ENCODE assay signal across 1 cellular context in the genomic region with DNA sequence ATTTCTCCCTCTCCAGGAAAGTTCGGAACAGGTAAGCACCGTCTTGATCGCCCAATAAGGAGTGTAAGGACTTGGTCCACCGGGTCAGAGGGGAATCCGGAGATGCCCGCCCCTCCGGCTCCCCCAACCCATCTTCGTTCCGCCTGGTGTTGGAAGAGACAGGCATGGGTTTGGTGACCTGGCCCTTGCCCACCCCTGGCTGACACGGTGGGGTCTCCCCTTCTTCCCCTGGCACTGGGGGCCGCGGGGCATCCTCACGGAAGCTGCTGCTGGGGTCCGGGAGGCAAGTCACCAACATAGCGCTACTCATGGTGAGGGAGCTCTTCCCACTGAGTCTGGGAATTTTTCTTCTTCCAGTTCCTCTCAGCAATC.
TF ChIP-seq lines count a peak whose summit lies in the region.

No MANE protein-coding gene starts in this region.

TF ChIP-seq in H1, 55 proteins besides CTCF, POLR2A, EP300 and RAD21 (continued from another document):
- TF ChIP-seq POU5F1 (IDR thresholded peaks at IDR 0.05; ENCODE audit: low read depth, low read length) (no peak), CBX8 (IDR thresholded peaks at IDR 0.05; ENCODE audit: borderline replicate concordance, low read depth, low read length) (no peak), JUND (IDR thresholded peaks at IDR 0.05; ENCODE audit: low read length) (no peak), TCF12 (IDR thresholded peaks at IDR 0.05; ENCODE audit: low read depth, low read length) (no peak), SRF (IDR thresholded peaks at IDR 0.05; ENCODE audit: low read depth, low read length) (no peak), CEBPB (IDR thresholded peaks at IDR 0.05; ENCODE audit: low read depth, low read length) (no peak), RNF2 (IDR thresholded peaks at IDR 0.05; ENCODE audit: borderline replicate concordance, low read depth, low read length, missing control alignments, poor library complexity, severe bottlenecking) (no peak), SUZ12 (IDR thresholded peaks at IDR 0.05; ENCODE audit: low read length) (no peak), ASH2L (IDR thresholded peaks at IDR 0.05; ENCODE audit: low read length) (no peak), BRCA1 (IDR thresholded peaks at IDR 0.05; ENCODE audit: low read depth, low read length) (no peak), TBP (IDR thresholded peaks at IDR 0.05; ENCODE audit: low read depth, low read length) (no peak), SIX5 (IDR thresholded peaks at IDR 0.05; ENCODE audit: low read depth, low read length) (no peak), KDM1A (IDR thresholded peaks at IDR 0.05; ENCODE audit: borderline replicate concordance, low read length) (no peak), SP1 (IDR thresholded peaks at IDR 0.05; ENCODE audit: low read depth, low read length) (no peak), RBBP5 (IDR thresholded peaks at IDR 0.05; ENCODE audit: borderline replicate concordance, low read depth, low read length) (no peak), PHF8 (conservative IDR thresholded peaks at IDR 0.05; ENCODE audit: low read depth, low read length) (no peak), CHD1 (IDR thresholded peaks at IDR 0.05; ENCODE audit: low read depth, low read length) (no peak), CTBP2 (IDR thresholded peaks at IDR 0.05; ENCODE audit: borderline replicate concordance, insufficient read depth, insufficient read length, low read length) (no peak)
- TF ChIP-seq, protein P1, sequence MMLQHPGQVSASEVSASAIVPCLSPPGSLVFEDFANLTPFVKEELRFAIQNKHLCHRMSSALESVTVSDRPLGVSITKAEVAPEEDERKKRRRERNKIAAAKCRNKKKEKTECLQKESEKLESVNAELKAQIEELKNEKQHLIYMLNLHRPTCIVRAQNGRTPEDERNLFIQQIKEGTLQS (IDR thresholded peaks at IDR 0.05; ENCODE audit: insufficient read depth, low read depth, low read length) = no peak
